In genomic region chr14:71328183-71328582, GRCh38 we compare ENCODE assay signal across 1 cellular context.
TF ChIP-seq lines count a peak whose summit lies in the region.

No MANE protein-coding gene starts in this region.

TF ChIP-seq in GM23338, 12 proteins besides CTCF, POLR2A, EP300 and RAD21 (continued from another document):
- no peak for TF ChIP-seq ZNF462 (CRISPR knock-in tag; IDR thresholded peaks at IDR 0.05)
- no peak for TF ChIP-seq CREB1 (CRISPR knock-in tag; IDR thresholded peaks at IDR 0.05; ENCODE audit: low read depth)
- no peak for TF ChIP-seq EZH2phosphoT487 (IDR thresholded peaks at IDR 0.05; ENCODE audit: unreplicated experiment)
- TF ChIP-seq ETS1 (IDR thresholded peaks at IDR 0.05): no peak
- no peak for TF ChIP-seq NANOG (IDR thresholded peaks at IDR 0.05; ENCODE audit: borderline replicate concordance)
